Comparison of ENCODE assay signal across 12 cellular contexts in the genomic region with DNA sequence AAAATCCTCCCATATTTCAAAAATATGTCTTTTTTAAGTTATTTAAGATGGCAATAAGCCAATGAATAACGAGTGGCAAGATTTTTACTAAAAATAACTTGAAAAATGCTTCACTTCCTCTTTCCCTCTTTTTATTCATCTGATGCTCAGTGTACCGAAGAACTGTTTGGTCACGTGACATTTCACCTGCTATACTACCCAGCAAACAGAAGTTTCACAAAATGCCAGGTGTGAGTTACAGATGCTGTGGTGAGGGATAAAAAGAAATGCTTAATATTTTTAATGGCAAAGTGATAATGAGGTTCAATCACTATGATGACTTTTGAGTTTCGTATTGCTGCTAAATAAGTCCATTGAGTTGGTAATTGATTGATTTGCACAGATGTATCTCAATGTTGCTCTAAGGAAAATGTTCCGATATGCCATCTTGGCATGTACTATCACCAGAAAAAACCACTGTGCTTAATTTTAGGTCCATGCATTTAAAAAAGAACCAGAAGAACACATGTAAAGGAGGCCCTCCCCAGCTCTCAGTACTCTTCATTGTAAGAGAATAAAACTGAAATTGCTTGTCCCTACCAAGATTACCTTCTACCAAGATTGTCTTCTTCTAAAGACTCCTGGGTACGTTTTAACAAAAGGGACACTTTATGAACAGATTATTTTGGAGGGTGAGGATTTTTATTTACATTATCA. TPM values are rescaled to one million over a fixed set of nuclear protein-coding genes. Genes with fewer than 3 reads are reported as not detected.
DNase-seq lines count a peak whose midpoint lies in the region; ATAC-seq and TF ChIP-seq lines count a peak whose summit lies in the region.
"Had no signal": no experiment of that assay in that cellular context is flagged by ENCODE, and none has a peak within 500 bp of the region (broad histone marks: within the 10 kb centered on the region; RNA-seq: fewer than 3 reads in every experiment).

No MANE protein-coding gene starts in this region.

- POLR2A ChIA-PET in A673 (lab: Charles Lee; ENCODE audit: low non-redundant PET) = no interaction called here

- peak; percentile 31 for DNase-seq in NCI-H1105 treated with DMSO at 0.1 percent for 48 hours (lab: John Stamatoyannopoulos, UW)
- DNase-seq in NCI-H1105 (lab: John Stamatoyannopoulos, UW) = no peak
- peak; percentile 96 for DNase-seq in Karpas-422
- peak; percentile 6 for DNase-seq in osteoblast (ENCODE audit: insufficient read length, low spot score, missing footprints)
- no peak for DNase-seq in A673 (ENCODE audit: low spot score)
- no peak for DNase-seq in NK-92 (lab: John Stamatoyannopoulos, UW; ENCODE audit: unreplicated experiment)
- no peak for DNase-seq in posterior cingulate gyrus
- DNase-seq: stimulated activated CD4-positive, alpha-beta T cell treated with anti-CD3 and anti-CD28 coated beads, Interleukin-2, amount 100 ng/mL, for 48 hours had no signal

- H3K4me2 ChIP-seq in Karpas-422 (ENCODE audit: low read depth, low read length, poor library complexity, severe bottlenecking) (peak overlapping the region; percentile 71), osteoblast (ENCODE audit: insufficient read depth, low read length) (no peak overlapping the region)

- H3K79me2 ChIP-seq in Karpas-422 (ENCODE audit: low read length) (no peaks in the 10 kb centered on the region), osteoblast (ENCODE audit: insufficient read depth, low read length) (no peaks in the 10 kb centered on the region)

- H3K27me3 ChIP-seq in Karpas-422 (ENCODE audit: low read length) (no peaks in the 10 kb centered on the region), osteoblast (ENCODE audit: insufficient read depth, low read length) (peaks cover 3% of the 10 kb centered on the region), A673 (replicated peaks; ENCODE audit: insufficient read depth, low read depth, low read length, poor library complexity) (peaks cover under 1% of the 10 kb centered on the region)

- peak overlapping the region; percentile 44 for H3K4me3 ChIP-seq in Karpas-422 (ENCODE audit: low read length)
- no peak overlapping the region for H3K4me3 ChIP-seq in osteoblast (ENCODE audit: insufficient read depth, low read length)
- no peak overlapping the region for H3K4me3 ChIP-seq in A673 (ENCODE audit: low read depth, low read length, poor library complexity, severe bottlenecking)

- peak overlapping the region; percentile 63 for H3K9ac ChIP-seq in Karpas-422 (ENCODE audit: low read length)

- CTCF ChIA-PET in A673 (lab: Charles Lee) = no interaction called here

- peaks cover 77% of the 10 kb centered on the region for H3K4me1 ChIP-seq in Karpas-422 (ENCODE audit: low read length)
- no peaks in the 10 kb centered on the region for H3K4me1 ChIP-seq in osteoblast (ENCODE audit: insufficient read depth, low read length)
- H3K4me1 ChIP-seq in A673 (ENCODE audit: insufficient read depth, low read length, poor library complexity, severe bottlenecking) = no peaks in the 10 kb centered on the region

- H3K27ac ChIP-seq in Karpas-422 (ENCODE audit: low read length) (peak overlapping the region; percentile 96), osteoblast (ENCODE audit: low read depth, low read length) (no peak overlapping the region), A673 (ENCODE audit: low read depth, low read length, poor library complexity, severe bottlenecking) (no peak overlapping the region)

- intact Hi-C loops in A673 (cut with micrococcal nuclease; ENCODE audit: unreplicated experiment) (no loop called here), posterior cingulate gyrus (cut with DNase I) (no loop called here)

- H3K9me2 ChIP-seq in Karpas-422 (replicated peaks; ENCODE audit: insufficient read depth, low read length) = no peaks in the 10 kb centered on the region

- no peaks in the 10 kb centered on the region for H3K9me3 ChIP-seq in Karpas-422 (ENCODE audit: low read length)
- H3K9me3 ChIP-seq in osteoblast (ENCODE audit: low read depth, low read length) = no peaks in the 10 kb centered on the region
- no peaks in the 10 kb centered on the region for H3K9me3 ChIP-seq in A673 (ENCODE audit: low read depth, low read length, poor library complexity, severe bottlenecking)

- TF ChIP-seq CTCF in osteoblast (IDR thresholded peaks at IDR 0.05; ENCODE audit: extremely low read depth, low read depth, low read length) (no peak), A673 (conservative IDR thresholded peaks at IDR 0.05; ENCODE audit: low read depth, low read length) (no peak)

- no TSS peak for BruUV-seq in A673 (replicated peaks; lab: Mats Ljungman, UMichigan)

- no peak overlapping the region for H2AFZ ChIP-seq in Karpas-422 (ENCODE audit: low read length)
- no peak overlapping the region for H2AFZ ChIP-seq in osteoblast (ENCODE audit: low read length)

- H4K20me1 ChIP-seq in Karpas-422 (ENCODE audit: insufficient read depth, low read depth, low read length) (no peaks in the 10 kb centered on the region), osteoblast (ENCODE audit: insufficient read depth, low read length) (no peaks in the 10 kb centered on the region)

- peak; percentile 80 for ATAC-seq in HG02759 (IDR thresholded peaks at IDR 0.05; ENCODE audit: unreplicated experiment)
- ATAC-seq: HCT116, Panc1 had no signal

- H3K36me3 ChIP-seq in Karpas-422 (ENCODE audit: insufficient read depth, low read length) (no peaks in the 10 kb centered on the region), osteoblast (ENCODE audit: insufficient read depth, low read length) (no peaks in the 10 kb centered on the region), A673 (ENCODE audit: insufficient read depth, low read length, poor library complexity, severe bottlenecking) (no peaks in the 10 kb centered on the region)

RNA-seq across cellular contexts. Expression of a gene that starts 26.0 kb away (rescaled TPM):
- 36.9 and 39.4 TPM in 2 replicates for total RNA-seq in Karpas-422 (2014; rRNA removed; shearing (Covaris generic); ENCODE audit: low replicate concordance)
- total RNA-seq in osteoblast (31.5 and 34.2 TPM in 2 replicates), A673 (2021) (80.9 and 83.9 TPM in 2 replicates)

RNA-seq across cellular contexts. Expression of a gene that starts 29.3 kb away (rescaled TPM):
- total RNA-seq in Karpas-422 (2014; rRNA removed; shearing (Covaris generic); ENCODE audit: low replicate concordance) = not detected in 2 replicates
- not detected in 2 replicates for total RNA-seq in osteoblast
- not detected in 2 replicates for total RNA-seq in A673 (2021)
- total RNA-seq: liver had no signal

Comparison
In these comparisons a context has a peak if more than half of its experiments do, and no peak if none do; other contexts are left out.
1. DNase-seq: peak in NCI-H1105 treated with DMSO at 0.1 percent for 48 hours (single experiment), Karpas-422 (single experiment) and osteoblast (single experiment); none in NCI-H1105 (single experiment), A673 (single experiment), NK-92 (single experiment) and posterior cingulate gyrus (0 of 10).